15 cellular contexts compared by ENCODE assay signal in genomic region chr11:16857186-16857585, GRCh38.
"Had no signal": no experiment of that assay in that cellular context is flagged by ENCODE, and none has a peak within 500 bp of the region (broad histone marks: within the 10 kb centered on the region; RNA-seq: fewer than 3 reads in every experiment).

No MANE protein-coding gene starts in this region.

- H3K4me3 ChIP-seq: gastroesophageal sphincter, mucosa of descending colon, tibial artery, vagina had no signal

- ATAC-seq: activated CD8-positive, alpha-beta T cell treated with anti-CD3 and anti-CD28 coated beads, Interleukin-2, amount 10 ng/mL, durations not matched to agents 7 days and 5 days; gastroesophageal sphincter; left lobe of liver; mucosa of descending colon; naive thymus-derived CD4-positive, alpha-beta T cell; stimulated activated effector memory CD8-positive, alpha-beta T cell treated with anti-CD3 and anti-CD28 coated beads, Interleukin-12 subunit alpha, Interleukin-12 subunit beta, amount 100 ng/mL, for 72 hours had no signal

- H3K27ac ChIP-seq: brain microvascular endothelial cell, gastroesophageal sphincter, tibial artery, vagina, VCaP had no signal

- H3K9me3 ChIP-seq: gastroesophageal sphincter, mucosa of descending colon, tibial artery, vagina had no signal

- H3K4me3 Mint-ChIP-seq: activated CD8-positive, alpha-beta T cell treated with anti-CD3 and anti-CD28 coated beads, Interleukin-2, amount 10 ng/mL, durations not matched to agents 7 days and 5 days; activated naive CD8-positive, alpha-beta T cell treated with anti-CD3 and anti-CD28 coated beads, Interleukin-2, amount 10 ng/mL, durations not matched to agents 7 days and 5 days; naive thymus-derived CD4-positive, alpha-beta T cell; stimulated activated effector memory CD8-positive, alpha-beta T cell treated with anti-CD3 and anti-CD28 coated beads, Interleukin-12 subunit alpha, Interleukin-12 subunit beta, amount 100 ng/mL, for 72 hours; T-helper 2 cell treated with Interferon-gamma antibody and Interleukin-4, amounts not matched to agents 5 μg/mL and 100 μg/mL, for 36 hours had no signal

- H3K9me3 Mint-ChIP-seq: activated naive CD8-positive, alpha-beta T cell treated with anti-CD3 and anti-CD28 coated beads, Interleukin-2, amount 10 ng/mL, durations not matched to agents 7 days and 5 days; stimulated activated effector memory CD8-positive, alpha-beta T cell treated with anti-CD3 and anti-CD28 coated beads, Interleukin-12 subunit alpha, Interleukin-12 subunit beta, amount 100 ng/mL, for 72 hours; T-helper 2 cell treated with Interferon-gamma antibody and Interleukin-4, amounts not matched to agents 5 μg/mL and 100 μg/mL, for 36 hours had no signal

- DNase-seq: activated CD4-positive, alpha-beta T cell treated with anti-CD3 and anti-CD28 coated beads for 4 hours; activated CD8-positive, alpha-beta memory T cell treated with anti-CD3 and anti-CD28 coated beads, Interleukin-2, amount 50 U/mL, for 48 hours; activated CD8-positive, alpha-beta T cell treated with anti-CD3 and anti-CD28 coated beads, Interleukin-2, amount 10 ng/mL, durations not matched to agents 7 days and 5 days; activated naive CD4-positive, alpha-beta T cell; activated naive CD8-positive, alpha-beta T cell treated with anti-CD3 and anti-CD28 coated beads, Interleukin-2, amount 10 ng/mL, durations not matched to agents 7 days and 5 days; brain microvascular endothelial cell; mucosa of descending colon; naive thymus-derived CD4-positive, alpha-beta T cell; tibial artery had no signal

- H3K36me3 Mint-ChIP-seq: activated naive CD8-positive, alpha-beta T cell treated with anti-CD3 and anti-CD28 coated beads, Interleukin-2, amount 10 ng/mL, durations not matched to agents 7 days and 5 days; naive thymus-derived CD4-positive, alpha-beta T cell; stimulated activated effector memory CD8-positive, alpha-beta T cell treated with anti-CD3 and anti-CD28 coated beads, Interleukin-12 subunit alpha, Interleukin-12 subunit beta, amount 100 ng/mL, for 72 hours had no signal

- H3K27me3 ChIP-seq: brain microvascular endothelial cell, gastroesophageal sphincter, tibial artery, vagina had no signal

- H3K4me1 ChIP-seq: tibial artery, vagina had no signal

- H3K4me1 Mint-ChIP-seq: activated naive CD8-positive, alpha-beta T cell treated with anti-CD3 and anti-CD28 coated beads, Interleukin-2, amount 10 ng/mL, durations not matched to agents 7 days and 5 days had no signal

- H3K27me3 Mint-ChIP-seq: naive thymus-derived CD4-positive, alpha-beta T cell had no signal

- H3K27ac Mint-ChIP-seq: activated CD8-positive, alpha-beta T cell treated with anti-CD3 and anti-CD28 coated beads, Interleukin-2, amount 10 ng/mL, durations not matched to agents 7 days and 5 days; activated naive CD8-positive, alpha-beta T cell treated with anti-CD3 and anti-CD28 coated beads, Interleukin-2, amount 10 ng/mL, durations not matched to agents 7 days and 5 days; stimulated activated effector memory CD8-positive, alpha-beta T cell treated with anti-CD3 and anti-CD28 coated beads, Interleukin-12 subunit alpha, Interleukin-12 subunit beta, amount 100 ng/mL, for 72 hours; T-helper 2 cell treated with Interferon-gamma antibody and Interleukin-4, amounts not matched to agents 5 μg/mL and 100 μg/mL, for 36 hours had no signal

- H3K36me3 ChIP-seq: brain microvascular endothelial cell had no signal
